ENCODE assay signal across 3 cellular contexts in the genomic region with DNA sequence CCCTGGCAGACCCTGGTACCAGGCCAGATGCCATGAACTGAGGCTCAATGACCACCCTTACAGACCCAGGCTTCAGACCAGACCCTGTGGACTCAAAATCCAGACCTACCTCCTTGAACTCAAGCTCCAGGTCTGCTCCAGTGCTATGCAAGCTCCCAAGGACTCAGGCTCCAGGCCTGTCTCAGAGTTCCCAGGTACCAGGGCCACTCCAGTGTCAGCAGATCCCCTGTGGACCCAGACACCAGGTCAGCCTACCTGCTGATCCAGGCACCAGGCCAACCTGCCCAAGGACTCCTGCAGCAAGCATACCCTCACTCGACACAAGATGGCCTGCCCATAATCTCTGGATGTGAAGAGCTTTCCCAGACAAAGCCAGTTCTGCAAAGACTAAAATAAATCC. TPM values are rescaled to one million over a fixed set of nuclear protein-coding genes. Genes with fewer than 3 reads are reported as not detected.
"Had no signal": no experiment of that assay in that cellular context is flagged by ENCODE, and none has a peak within 500 bp of the region (broad histone marks: within the 10 kb centered on the region; RNA-seq: fewer than 3 reads in every experiment).

No MANE protein-coding gene starts in this region.

- ATAC-seq: GM12878 had no signal

- DNase-seq: GDM1, GF-D8 had no signal

- H3K4me3 ChIP-seq: GM12878 had no signal

RNA-seq across cellular contexts. Expression of a gene that starts 44.7 kb away (rescaled TPM):
- total RNA-seq: GM12878 had no signal
- polyA plus RNA-seq: GM12878 had no signal
